ENCODE assay signal across 1 cellular context in the genomic region with DNA sequence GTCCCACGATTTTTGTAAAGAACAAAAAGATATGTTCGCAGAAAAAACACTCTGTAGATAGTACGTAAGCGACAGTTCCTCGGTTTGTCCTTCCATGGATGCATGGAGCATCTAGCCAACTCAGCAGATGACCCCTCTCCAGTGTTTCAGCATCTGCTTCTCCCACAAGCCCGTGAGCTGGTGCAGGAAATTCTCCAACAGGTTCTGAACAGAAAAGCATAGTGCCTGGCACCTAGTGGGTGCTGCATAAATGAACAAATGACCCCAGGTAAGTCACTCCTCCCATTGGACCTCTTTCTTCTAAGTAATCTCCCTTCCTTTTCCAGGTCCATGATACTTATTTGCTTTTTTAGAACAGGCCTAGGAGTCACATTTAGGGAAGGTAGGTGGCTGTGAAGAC.
TF ChIP-seq lines count a peak whose summit lies in the region.

No MANE protein-coding gene starts in this region.

TF ChIP-seq in GM12878, 131 proteins besides CTCF, POLR2A, EP300 and RAD21:
- no peak for TF ChIP-seq ZNF687 (IDR thresholded peaks at IDR 0.05)
- TF ChIP-seq TCF12 (IDR thresholded peaks at IDR 0.05; ENCODE audit: low read depth, low read length): no peak
- TF ChIP-seq FOXM1 (IDR thresholded peaks at IDR 0.05; ENCODE audit: low read depth, low read length): no peak
- TF ChIP-seq, protein P1, sequence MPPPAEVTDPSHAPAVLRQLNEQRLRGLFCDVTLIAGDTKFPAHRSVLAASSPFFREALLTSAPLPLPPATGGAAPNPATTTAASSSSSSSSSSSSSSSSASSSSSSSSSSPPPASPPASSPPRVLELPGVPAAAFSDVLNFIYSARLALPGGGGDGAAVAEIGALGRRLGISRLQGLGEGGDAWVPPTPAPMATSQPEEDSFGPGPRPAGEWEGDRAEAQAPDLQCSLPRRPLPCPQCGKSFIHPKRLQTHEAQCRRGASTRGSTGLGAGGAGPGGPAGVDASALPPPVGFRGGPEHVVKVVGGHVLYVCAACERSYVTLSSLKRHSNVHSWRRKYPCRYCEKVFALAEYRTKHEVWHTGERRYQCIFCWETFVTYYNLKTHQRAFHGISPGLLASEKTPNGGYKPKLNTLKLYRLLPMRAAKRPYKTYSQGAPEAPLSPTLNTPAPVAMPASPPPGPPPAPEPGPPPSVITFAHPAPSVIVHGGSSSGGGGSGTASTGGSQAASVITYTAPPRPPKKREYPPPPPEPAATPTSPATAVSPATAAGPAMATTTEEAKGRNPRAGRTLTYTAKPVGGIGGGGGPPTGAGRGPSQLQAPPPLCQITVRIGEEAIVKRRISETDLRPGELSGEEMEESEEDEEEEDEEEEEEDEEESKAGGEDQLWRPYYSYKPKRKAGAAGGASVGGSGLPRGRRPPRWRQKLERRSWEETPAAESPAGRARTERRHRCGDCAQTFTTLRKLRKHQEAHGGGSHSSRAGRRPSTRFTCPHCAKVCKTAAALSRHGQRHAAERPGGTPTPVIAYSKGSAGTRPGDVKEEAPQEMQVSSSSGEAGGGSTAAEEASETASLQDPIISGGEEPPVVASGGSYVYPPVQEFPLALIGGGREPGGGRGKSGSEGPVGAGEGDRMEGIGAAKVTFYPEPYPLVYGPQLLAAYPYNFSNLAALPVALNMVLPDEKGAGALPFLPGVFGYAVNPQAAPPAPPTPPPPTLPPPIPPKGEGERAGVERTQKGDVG (CRISPR knock-in tag; IDR thresholded peaks at IDR 0.05): no peak
TF ChIP-seq in GM12878: peak in this region for 0.
